Comparison of ENCODE assay signal across 1 cellular context in genomic region chr19:2703691-2704216, GRCh38.
TF ChIP-seq lines count a peak whose summit lies in the region.

No MANE protein-coding gene starts in this region.

TF ChIP-seq in HepG2, 621 proteins besides CTCF, POLR2A, EP300 and RAD21 (continued from another document):
- TF ChIP-seq ARID5B (CRISPR knock-in tag; IDR thresholded peaks at IDR 0.05) (peak; percentile 32; the same call in 1 of the 2 replicates), ZBTB21 (CRISPR knock-in tag; IDR thresholded peaks at IDR 0.05) (peak; percentile 44; the same call in 1 of the 2 replicates), CEBPG (CRISPR knock-in tag; IDR thresholded peaks at IDR 0.05) (peak; percentile 63), ZNF121 (CRISPR knock-in tag; IDR thresholded peaks at IDR 0.05) (peak; percentile 77), ZNF768 (CRISPR knock-in tag; IDR thresholded peaks at IDR 0.05) (no peak), ZNF644 (CRISPR knock-in tag; IDR thresholded peaks at IDR 0.05; ENCODE audit: low read depth) (0 out of 2 replicates have a peak, but pooled peaks have one; percentile 48), DZIP1 (CRISPR knock-in tag; IDR thresholded peaks at IDR 0.05) (no peak), PHF21A (CRISPR knock-in tag; IDR thresholded peaks at IDR 0.05) (peak; percentile 35; the same call in 1 of the 2 replicates), THAP7 (CRISPR knock-in tag; IDR thresholded peaks at IDR 0.05) (no peak)
